ENCODE assay signal across 19 cellular contexts in the genomic region with DNA sequence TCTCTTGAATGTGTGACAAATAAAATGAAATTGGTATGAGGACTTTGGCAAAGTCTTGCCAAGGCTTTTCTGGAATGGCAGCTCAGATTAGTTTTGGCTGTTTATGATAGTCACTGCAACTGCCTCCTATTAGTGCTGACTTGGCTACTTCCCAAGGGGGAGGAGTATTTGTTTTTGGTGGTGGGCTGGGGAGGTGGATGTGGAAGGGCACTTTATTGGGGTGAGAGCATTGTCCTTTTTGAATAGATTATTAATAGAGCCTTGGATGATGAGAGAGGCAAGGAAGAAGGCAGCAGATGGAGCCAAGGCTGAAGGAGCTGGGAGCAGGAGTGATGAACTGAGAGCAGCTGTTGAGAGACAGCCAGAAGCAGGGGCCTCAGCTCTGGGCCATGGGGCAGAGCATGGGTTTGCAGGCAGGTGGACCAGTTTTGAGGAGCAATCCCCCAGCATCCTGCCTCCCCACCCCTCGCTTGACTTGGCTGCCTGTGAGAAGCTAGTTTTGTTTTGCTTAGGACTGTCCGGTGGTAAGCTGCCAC. TPM values are rescaled to one million over a fixed set of nuclear protein-coding genes. Genes with fewer than 3 reads are reported as not detected.
DNase-seq lines count a peak whose midpoint lies in the region; ATAC-seq and TF ChIP-seq lines count a peak whose summit lies in the region.
"Had no signal": no experiment of that assay in that cellular context is flagged by ENCODE, and none has a peak within 500 bp of the region (broad histone marks: within the 10 kb centered on the region; RNA-seq: fewer than 3 reads in every experiment).

No MANE protein-coding gene starts in this region.

- WGBS in sigmoid colon, 2 donors: 86 to 95% methylated on average over 2 of the region's 2 CpGs

- CTCF ChIA-PET in activated CD4-positive, alpha-beta memory T cell treated with anti-CD3 and anti-CD28 coated beads for 36 hours (lab: Charles Lee): interaction anchor here (0.6 to 3.0 kb wide), 5 partner anchors 10 to 164 kb away, joined by 4 to 10 read pairs (median 4); no protein-coding TSS in a partner anchor

- intact Hi-C loops in left ventricle myocardium inferior (cut with micrococcal nuclease) (no loop called here), sigmoid colon (cut with DNase I) (no loop called here)
- intact Hi-C loops in activated CD4-positive, alpha-beta memory T cell treated with anti-CD3 and anti-CD28 coated beads for 36 hours (cut with micrococcal nuclease): no loop called here

- no peaks in the 10 kb centered on the region for H3K4me1 Mint-ChIP-seq in activated CD4-positive, alpha-beta memory T cell treated with anti-CD3 and anti-CD28 coated beads for 36 hours (ENCODE audit: low read depth)

- H3K9ac ChIP-seq in SK-N-MC (ENCODE audit: insufficient read length): peak overlapping the region; percentile 8

- no peaks in the 10 kb centered on the region for H3K36me3 Mint-ChIP-seq in activated CD4-positive, alpha-beta memory T cell treated with anti-CD3 and anti-CD28 coated beads for 36 hours
- H3K36me3 Mint-ChIP-seq: naive B cell had no signal

- TF ChIP-seq POLR2A in sigmoid colon (IDR thresholded peaks at IDR 0.05): no peak

- no peak for ATAC-seq in HG03565 (IDR thresholded peaks at IDR 0.05; ENCODE audit: unreplicated experiment)
- ATAC-seq in GM18870 (IDR thresholded peaks at IDR 0.05; ENCODE audit: unreplicated experiment): no peak
- ATAC-seq: left lobe of liver, Panc1 had no signal

- H3K4me3 Mint-ChIP-seq in activated CD4-positive, alpha-beta memory T cell treated with anti-CD3 and anti-CD28 coated beads for 36 hours: no peak overlapping the region
- H3K4me3 Mint-ChIP-seq: naive B cell had no signal

- no peak for TF ChIP-seq EP300 in sigmoid colon (IDR thresholded peaks at IDR 0.05)

- no peaks in the 10 kb centered on the region for H3K9me3 Mint-ChIP-seq in activated CD4-positive, alpha-beta memory T cell treated with anti-CD3 and anti-CD28 coated beads for 36 hours
- H3K9me3 Mint-ChIP-seq: naive B cell had no signal

- H3K27me3 Mint-ChIP-seq in activated CD4-positive, alpha-beta memory T cell treated with anti-CD3 and anti-CD28 coated beads for 36 hours: no peaks in the 10 kb centered on the region
- H3K27me3 Mint-ChIP-seq: naive B cell had no signal

- peak overlapping the region; percentile 19 for H3K4me3 ChIP-seq in SK-N-MC
- H3K4me3 ChIP-seq in left ventricle myocardium inferior: no peak overlapping the region
- H3K4me3 ChIP-seq in sigmoid colon: no peak overlapping the region
- H3K4me3 ChIP-seq: right lobe of liver had no signal

- H3K27me3 ChIP-seq in left ventricle myocardium inferior (ENCODE audit: low read depth) (no peaks in the 10 kb centered on the region), sigmoid colon (no peaks in the 10 kb centered on the region)
- H3K27me3 ChIP-seq: right lobe of liver had no signal

- TF ChIP-seq CTCF in left ventricle myocardium inferior (IDR thresholded peaks at IDR 0.05; ENCODE audit: borderline replicate concordance) (no peak), sigmoid colon (IDR thresholded peaks at IDR 0.05) (no peak)

- no peaks in the 10 kb centered on the region for H3K9me3 ChIP-seq in SK-N-MC (ENCODE audit: low read depth, low read length)
- no peaks in the 10 kb centered on the region for H3K9me3 ChIP-seq in left ventricle myocardium inferior (replicated peaks)
- H3K9me3 ChIP-seq in sigmoid colon: no peaks in the 10 kb centered on the region
- H3K9me3 ChIP-seq: right lobe of liver had no signal

- H3K27ac ChIP-seq in SK-N-MC (peak overlapping the region; percentile 74; the same call in 1 of the 2 replicates), left ventricle myocardium inferior (replicated peaks) (peak overlapping the region; percentile 70), sigmoid colon (peak overlapping the region; percentile 31 to 63 (median 38))
- H3K27ac ChIP-seq: HL-60, right lobe of liver had no signal

- POLR2A ChIA-PET in activated CD4-positive, alpha-beta memory T cell treated with anti-CD3 and anti-CD28 coated beads for 36 hours (lab: Charles Lee): no interaction called here

- peak; percentile 39 for DNase-seq in NCI-H1105 treated with DMSO at 0.1 percent for 48 hours (lab: John Stamatoyannopoulos, UW)
- no peak for DNase-seq in NCI-H1105 (lab: John Stamatoyannopoulos, UW)
- DNase-seq in SK-N-MC (ENCODE audit: low read depth, low spot score): no peak
- DNase-seq in left ventricle myocardium inferior: no peak
- DNase-seq in sigmoid colon: peak; percentile 48
- no peak for DNase-seq in activated CD4-positive, alpha-beta memory T cell treated with anti-CD3 and anti-CD28 coated beads for 36 hours
- DNase-seq: 8988T; activated gamma-delta T cell treated with Interleukin-2 at 50 U/mL for 16 hours; DMS153; naive B cell; right lobe of liver; stimulated activated CD4-positive, alpha-beta T cell treated with anti-CD3 and anti-CD28 coated beads, Interleukin-4, amount 100 ng/mL, for 1 hour; SW 1271; trophoblast cell had no signal

- no peak overlapping the region for H3K27ac Mint-ChIP-seq in activated CD4-positive, alpha-beta memory T cell treated with anti-CD3 and anti-CD28 coated beads for 36 hours

- H3K36me3 ChIP-seq in SK-N-MC (ENCODE audit: insufficient read depth, low read length) (no peaks in the 10 kb centered on the region), left ventricle myocardium inferior (peaks cover 3% of the 10 kb centered on the region), sigmoid colon (peaks cover 0 to 5% (median 0%) of the 10 kb centered on the region in 4 donors)
- H3K36me3 ChIP-seq: right lobe of liver had no signal

- peaks cover 44% of the 10 kb centered on the region for H3K4me1 ChIP-seq in left ventricle myocardium inferior
- H3K4me1 ChIP-seq in sigmoid colon: peaks cover 0 to 32% (median 24%) of the 10 kb centered on the region in 4 donors
- H3K4me1 ChIP-seq: right lobe of liver had no signal

RNA-seq across cellular contexts. Expression of a gene that starts 29.6 kb away (rescaled TPM):
- total RNA-seq in left ventricle myocardium inferior (187 TPM), sigmoid colon (10 to 100 TPM; 26.9 to 50.7 (median 42.0) TPM)
- polyA plus RNA-seq in sigmoid colon: 10 to 100 TPM; 32.4 to 43.6 (median 32.6) TPM
- 10 to 100 TPM; 54.4 to 57.7 TPM for total RNA-seq in activated CD4-positive, alpha-beta memory T cell treated with anti-CD3 and anti-CD28 coated beads for 36 hours

Comparison
In these comparisons a context has a peak if more than half of its experiments do, and no peak if none do; other contexts are left out.
1. DNase-seq: peak in NCI-H1105 treated with DMSO at 0.1 percent for 48 hours (single experiment) and sigmoid colon (single experiment); none in NCI-H1105 (single experiment), SK-N-MC (single experiment), left ventricle myocardium inferior (single experiment) and activated CD4-positive, alpha-beta memory T cell treated with anti-CD3 and anti-CD28 coated beads for 36 hours (single experiment).
2. Peak in every context shown above with its lines, with median percentiles within 50 percentile points of each other: H3K27ac ChIP-seq.